ENCODE assay signal across 1 cellular context in the genomic region with DNA sequence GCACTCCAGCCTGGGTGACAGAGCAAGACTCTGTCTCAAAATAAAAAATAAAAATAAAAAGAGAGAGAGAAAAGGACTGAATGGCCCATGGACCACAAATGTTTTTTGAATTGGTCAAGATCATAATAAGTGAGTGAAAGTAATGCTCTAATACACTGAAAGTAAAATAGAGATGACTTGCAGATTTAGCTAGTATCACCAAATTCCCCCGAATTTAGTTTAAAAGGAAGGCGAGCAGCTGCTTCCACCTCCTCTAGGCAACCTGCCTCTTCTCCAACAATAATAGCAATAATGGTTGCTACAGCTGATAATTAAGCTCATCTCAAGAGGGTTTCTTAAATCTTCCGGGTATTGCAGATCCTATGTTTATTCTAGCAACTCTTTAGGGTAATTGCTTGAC.
TF ChIP-seq lines count a peak whose summit lies in the region.

No MANE protein-coding gene starts in this region.

TF ChIP-seq in GM23338, 12 proteins besides CTCF, POLR2A, EP300 and RAD21 (continued from another document):
- TF ChIP-seq, protein P1, sequence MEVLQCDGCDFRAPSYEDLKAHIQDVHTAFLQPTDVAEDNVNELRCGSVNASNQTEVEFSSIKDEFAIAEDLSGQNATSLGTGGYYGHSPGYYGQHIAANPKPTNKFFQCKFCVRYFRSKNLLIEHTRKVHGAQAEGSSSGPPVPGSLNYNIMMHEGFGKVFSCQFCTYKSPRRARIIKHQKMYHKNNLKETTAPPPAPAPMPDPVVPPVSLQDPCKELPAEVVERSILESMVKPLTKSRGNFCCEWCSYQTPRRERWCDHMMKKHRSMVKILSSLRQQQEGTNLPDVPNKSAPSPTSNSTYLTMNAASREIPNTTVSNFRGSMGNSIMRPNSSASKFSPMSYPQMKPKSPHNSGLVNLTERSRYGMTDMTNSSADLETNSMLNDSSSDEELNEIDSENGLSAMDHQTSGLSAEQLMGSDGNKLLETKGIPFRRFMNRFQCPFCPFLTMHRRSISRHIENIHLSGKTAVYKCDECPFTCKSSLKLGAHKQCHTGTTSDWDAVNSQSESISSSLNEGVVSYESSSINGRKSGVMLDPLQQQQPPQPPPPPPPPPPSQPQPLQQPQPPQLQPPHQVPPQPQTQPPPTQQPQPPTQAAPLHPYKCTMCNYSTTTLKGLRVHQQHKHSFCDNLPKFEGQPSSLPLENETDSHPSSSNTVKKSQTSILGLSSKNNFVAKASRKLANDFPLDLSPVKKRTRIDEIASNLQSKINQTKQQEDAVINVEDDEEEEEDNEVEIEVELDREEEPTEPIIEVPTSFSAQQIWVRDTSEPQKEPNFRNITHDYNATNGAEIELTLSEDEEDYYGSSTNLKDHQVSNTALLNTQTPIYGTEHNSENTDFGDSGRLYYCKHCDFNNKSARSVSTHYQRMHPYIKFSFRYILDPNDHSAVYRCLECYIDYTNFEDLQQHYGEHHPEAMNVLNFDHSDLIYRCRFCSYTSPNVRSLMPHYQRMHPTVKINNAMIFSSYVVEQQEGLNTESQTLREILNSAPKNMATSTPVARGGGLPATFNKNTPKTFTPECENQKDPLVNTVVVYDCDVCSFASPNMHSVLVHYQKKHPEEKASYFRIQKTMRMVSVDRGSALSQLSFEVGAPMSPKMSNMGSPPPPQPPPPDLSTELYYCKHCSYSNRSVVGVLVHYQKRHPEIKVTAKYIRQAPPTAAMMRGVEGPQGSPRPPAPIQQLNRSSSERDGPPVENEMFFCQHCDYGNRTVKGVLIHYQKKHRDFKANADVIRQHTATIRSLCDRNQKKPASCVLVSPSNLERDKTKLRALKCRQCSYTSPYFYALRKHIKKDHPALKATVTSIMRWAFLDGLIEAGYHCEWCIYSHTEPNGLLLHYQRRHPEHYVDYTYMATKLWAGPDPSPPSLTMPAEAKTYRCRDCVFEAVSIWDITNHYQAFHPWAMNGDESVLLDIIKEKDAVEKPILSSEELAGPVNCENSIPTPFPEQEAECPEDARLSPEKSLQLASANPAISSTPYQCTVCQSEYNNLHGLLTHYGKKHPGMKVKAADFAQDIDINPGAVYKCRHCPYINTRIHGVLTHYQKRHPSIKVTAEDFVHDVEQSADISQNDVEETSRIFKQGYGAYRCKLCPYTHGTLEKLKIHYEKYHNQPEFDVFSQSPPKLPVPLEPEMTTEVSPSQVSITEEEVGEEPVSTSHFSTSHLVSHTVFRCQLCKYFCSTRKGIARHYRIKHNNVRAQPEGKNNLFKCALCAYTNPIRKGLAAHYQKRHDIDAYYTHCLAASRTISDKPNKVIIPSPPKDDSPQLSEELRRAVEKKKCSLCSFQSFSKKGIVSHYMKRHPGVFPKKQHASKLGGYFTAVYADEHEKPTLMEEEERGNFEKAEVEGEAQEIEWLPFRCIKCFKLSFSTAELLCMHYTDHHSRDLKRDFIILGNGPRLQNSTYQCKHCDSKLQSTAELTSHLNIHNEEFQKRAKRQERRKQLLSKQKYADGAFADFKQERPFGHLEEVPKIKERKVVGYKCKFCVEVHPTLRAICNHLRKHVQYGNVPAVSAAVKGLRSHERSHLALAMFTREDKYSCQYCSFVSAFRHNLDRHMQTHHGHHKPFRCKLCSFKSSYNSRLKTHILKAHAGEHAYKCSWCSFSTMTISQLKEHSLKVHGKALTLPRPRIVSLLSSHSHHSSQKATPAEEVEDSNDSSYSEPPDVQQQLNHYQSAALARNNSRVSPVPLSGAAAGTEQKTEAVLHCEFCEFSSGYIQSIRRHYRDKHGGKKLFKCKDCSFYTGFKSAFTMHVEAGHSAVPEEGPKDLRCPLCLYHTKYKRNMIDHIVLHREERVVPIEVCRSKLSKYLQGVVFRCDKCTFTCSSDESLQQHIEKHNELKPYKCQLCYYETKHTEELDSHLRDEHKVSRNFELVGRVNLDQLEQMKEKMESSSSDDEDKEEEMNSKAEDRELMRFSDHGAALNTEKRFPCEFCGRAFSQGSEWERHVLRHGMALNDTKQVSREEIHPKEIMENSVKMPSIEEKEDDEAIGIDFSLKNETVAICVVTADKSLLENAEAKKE (CRISPR knock-in tag; IDR thresholded peaks at IDR 0.05), result no peak
- TF ChIP-seq JUNB (IDR thresholded peaks at IDR 0.05; ENCODE audit: unreplicated experiment) (no peak), ZNF331 (CRISPR knock-in tag; IDR thresholded peaks at IDR 0.05; ENCODE audit: low read depth) (no peak), POLR2AphosphoS5 (IDR thresholded peaks at IDR 0.05; ENCODE audit: low read depth) (no peak), CREB1 (CRISPR knock-in tag; IDR thresholded peaks at IDR 0.05; ENCODE audit: low read depth) (no peak), EZH2 (IDR thresholded peaks at IDR 0.05; ENCODE audit: low read depth, unreplicated experiment) (no peak)
- TF ChIP-seq, protein P2, sequence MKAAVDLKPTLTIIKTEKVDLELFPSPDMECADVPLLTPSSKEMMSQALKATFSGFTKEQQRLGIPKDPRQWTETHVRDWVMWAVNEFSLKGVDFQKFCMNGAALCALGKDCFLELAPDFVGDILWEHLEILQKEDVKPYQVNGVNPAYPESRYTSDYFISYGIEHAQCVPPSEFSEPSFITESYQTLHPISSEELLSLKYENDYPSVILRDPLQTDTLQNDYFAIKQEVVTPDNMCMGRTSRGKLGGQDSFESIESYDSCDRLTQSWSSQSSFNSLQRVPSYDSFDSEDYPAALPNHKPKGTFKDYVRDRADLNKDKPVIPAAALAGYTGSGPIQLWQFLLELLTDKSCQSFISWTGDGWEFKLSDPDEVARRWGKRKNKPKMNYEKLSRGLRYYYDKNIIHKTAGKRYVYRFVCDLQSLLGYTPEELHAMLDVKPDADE (IDR thresholded peaks at IDR 0.05), result no peak
- TF ChIP-seq, protein P3, sequence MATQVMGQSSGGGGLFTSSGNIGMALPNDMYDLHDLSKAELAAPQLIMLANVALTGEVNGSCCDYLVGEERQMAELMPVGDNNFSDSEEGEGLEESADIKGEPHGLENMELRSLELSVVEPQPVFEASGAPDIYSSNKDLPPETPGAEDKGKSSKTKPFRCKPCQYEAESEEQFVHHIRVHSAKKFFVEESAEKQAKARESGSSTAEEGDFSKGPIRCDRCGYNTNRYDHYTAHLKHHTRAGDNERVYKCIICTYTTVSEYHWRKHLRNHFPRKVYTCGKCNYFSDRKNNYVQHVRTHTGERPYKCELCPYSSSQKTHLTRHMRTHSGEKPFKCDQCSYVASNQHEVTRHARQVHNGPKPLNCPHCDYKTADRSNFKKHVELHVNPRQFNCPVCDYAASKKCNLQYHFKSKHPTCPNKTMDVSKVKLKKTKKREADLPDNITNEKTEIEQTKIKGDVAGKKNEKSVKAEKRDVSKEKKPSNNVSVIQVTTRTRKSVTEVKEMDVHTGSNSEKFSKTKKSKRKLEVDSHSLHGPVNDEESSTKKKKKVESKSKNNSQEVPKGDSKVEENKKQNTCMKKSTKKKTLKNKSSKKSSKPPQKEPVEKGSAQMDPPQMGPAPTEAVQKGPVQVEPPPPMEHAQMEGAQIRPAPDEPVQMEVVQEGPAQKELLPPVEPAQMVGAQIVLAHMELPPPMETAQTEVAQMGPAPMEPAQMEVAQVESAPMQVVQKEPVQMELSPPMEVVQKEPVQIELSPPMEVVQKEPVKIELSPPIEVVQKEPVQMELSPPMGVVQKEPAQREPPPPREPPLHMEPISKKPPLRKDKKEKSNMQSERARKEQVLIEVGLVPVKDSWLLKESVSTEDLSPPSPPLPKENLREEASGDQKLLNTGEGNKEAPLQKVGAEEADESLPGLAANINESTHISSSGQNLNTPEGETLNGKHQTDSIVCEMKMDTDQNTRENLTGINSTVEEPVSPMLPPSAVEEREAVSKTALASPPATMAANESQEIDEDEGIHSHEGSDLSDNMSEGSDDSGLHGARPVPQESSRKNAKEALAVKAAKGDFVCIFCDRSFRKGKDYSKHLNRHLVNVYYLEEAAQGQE (IDR thresholded peaks at IDR 0.05; ENCODE audit: unreplicated experiment), result no peak
